In genomic region chr6:22910370-22910769, GRCh38 we compare ENCODE assay signal across 35 cellular contexts.
DNase-seq lines count a peak whose midpoint lies in the region; ATAC-seq, FAIRE-seq and TF ChIP-seq lines count a peak whose summit lies in the region.
"Had no signal": no experiment of that assay in that cellular context is flagged by ENCODE, and none has a peak within 500 bp of the region (broad histone marks: within the 10 kb centered on the region; RNA-seq: fewer than 3 reads in every experiment).

No MANE protein-coding gene starts in this region.

- RAD21 ChIA-PET in GM12878 (lab: Charles Lee; ENCODE audit: unreplicated experiment) = no interaction called here

- ATAC-seq in GM18868 (IDR thresholded peaks at IDR 0.05; ENCODE audit: unreplicated experiment) (peak; percentile 54), GM12878 (peak; percentile 77), PC-3 (no peak)
- ATAC-seq: A549; CD8-positive, alpha-beta T cell had no signal

- TF ChIP-seq EP300 in GM12878 (IDR thresholded peaks at IDR 0.05; ENCODE audit: borderline replicate concordance in 1 of 2, control insufficient read depth in 1 of 2, low read depth in 2 of 2, low read length in 2 of 2) = peak in 1 of 2 experiments; percentile 29; a peak in 1 of 4 replicates

- no peak overlapping the region for H3K27ac Mint-ChIP-seq in activated T-helper 2 cell treated with anti-CD3 and anti-CD28 coated beads, Interferon-gamma antibody, Interleukin-2, Interleukin-4, amounts not matched to agents 10 μg/mL and 5 μg/mL and 100 μg/mL, durations not matched to agents 14 hours and 24 hours and 36 hours
- H3K27ac Mint-ChIP-seq: B cell; CD14-positive monocyte; CD4-positive, alpha-beta memory T cell; CD4-positive, alpha-beta T cell; CD4-positive, CD25-positive, alpha-beta regulatory T cell; CD8-positive, alpha-beta memory T cell; CD8-positive, alpha-beta T cell had no signal

- H3K4me2 ChIP-seq in GM12878 (ENCODE audit: control insufficient read depth, insufficient read depth) = no peak overlapping the region
- H3K4me2 ChIP-seq in PC-3 (ENCODE audit: low read length) = no peak overlapping the region
- H3K4me2 ChIP-seq: A549; BLaER1; BLaER1 treated with 17β-estradiol and CSF1 and Interleukin-3, amounts not matched to agents 10 nM and 100 nM had no signal

- H3K4me3 ChIP-seq in GM12865 (ENCODE audit: low read depth, low read length) = no peak overlapping the region
- H3K4me3 ChIP-seq in GM12878 = no peak overlapping the region
- H3K4me3 ChIP-seq in PC-3 (ENCODE audit: low read length) = no peak overlapping the region
- H3K4me3 ChIP-seq: A549; BLaER1; BLaER1 treated with 17β-estradiol and CSF1 and Interleukin-3, amounts not matched to agents 10 nM and 100 nM had no signal

- no peaks in the 10 kb centered on the region for H3K9me2 ChIP-seq in PC-3 (replicated peaks; ENCODE audit: low read length)

- CTCF ChIA-PET in GM12878 (lab: Yijun Ruan, JAX) (no interaction called here), PC-3 (lab: Charles Lee) (no interaction called here)

- no peak overlapping the region for H3K4me3 Mint-ChIP-seq in activated T-helper 2 cell treated with anti-CD3 and anti-CD28 coated beads, Interferon-gamma antibody, Interleukin-2, Interleukin-4, amounts not matched to agents 10 μg/mL and 5 μg/mL and 100 μg/mL, durations not matched to agents 14 hours and 24 hours and 36 hours (ENCODE audit: low read depth)
- H3K4me3 Mint-ChIP-seq: B cell; CD14-positive monocyte; CD4-positive, alpha-beta memory T cell; CD4-positive, alpha-beta T cell; CD4-positive, CD25-positive, alpha-beta regulatory T cell; CD8-positive, alpha-beta memory T cell; CD8-positive, alpha-beta T cell had no signal

- H3K4me1 ChIP-seq in GM12878 (ENCODE audit: control insufficient read depth, insufficient read depth, low read length) (no peaks in the 10 kb centered on the region), PC-3 (ENCODE audit: insufficient read depth, low read length) (peaks cover 4% of the 10 kb centered on the region; the same call in 1 of the 2 replicates)
- H3K4me1 ChIP-seq: A549; BE2C; BLaER1; BLaER1 treated with 17β-estradiol and CSF1 and Interleukin-3, amounts not matched to agents 10 nM and 100 nM had no signal

- no TSS peak for BruUV-seq in GM12878 (replicated peaks; lab: Mats Ljungman, UMichigan)
- no TSS peak for BruUV-seq in PC-3 (replicated peaks; lab: Mats Ljungman, UMichigan)

- H3K4me1 Mint-ChIP-seq in activated T-helper 2 cell treated with anti-CD3 and anti-CD28 coated beads, Interferon-gamma antibody, Interleukin-2, Interleukin-4, amounts not matched to agents 10 μg/mL and 5 μg/mL and 100 μg/mL, durations not matched to agents 14 hours and 24 hours and 36 hours (ENCODE audit: low read depth) = no peaks in the 10 kb centered on the region
- H3K4me1 Mint-ChIP-seq: B cell; CD14-positive monocyte; CD4-positive, alpha-beta memory T cell; CD4-positive, CD25-positive, alpha-beta regulatory T cell; CD8-positive, alpha-beta memory T cell had no signal

- intact Hi-C loops in GM12878 (cut with micrococcal nuclease; ENCODE audit: unreplicated experiment) = no loop called here
- intact Hi-C loops in activated T-helper 2 cell treated with anti-CD3 and anti-CD28 coated beads, Interferon-gamma antibody, Interleukin-2, Interleukin-4, amounts not matched to agents 10 μg/mL and 5 μg/mL and 100 μg/mL, durations not matched to agents 14 hours and 24 hours and 36 hours (cut with micrococcal nuclease) = no loop called here
- intact Hi-C loops in PC-3 (cut with micrococcal nuclease) = no loop called here

- no peaks in the 10 kb centered on the region for H3K36me3 ChIP-seq in GM12878 (ENCODE audit: control insufficient read depth in 2 of 2, insufficient read depth in 2 of 2, low read length in 1 of 2)
- H3K36me3 ChIP-seq in PC-3 (ENCODE audit: low read depth, low read length) = no peaks in the 10 kb centered on the region
- H3K36me3 ChIP-seq: BE2C; BLaER1; BLaER1 treated with 17β-estradiol and CSF1 and Interleukin-3, amounts not matched to agents 10 nM and 100 nM had no signal

- no peak for FAIRE-seq in GM12878 (lab: Jason Lieb, UNC)
- FAIRE-seq: A204.1, A549, D721Med had no signal

- no peaks in the 10 kb centered on the region for H3K9me3 Mint-ChIP-seq in activated T-helper 2 cell treated with anti-CD3 and anti-CD28 coated beads, Interferon-gamma antibody, Interleukin-2, Interleukin-4, amounts not matched to agents 10 μg/mL and 5 μg/mL and 100 μg/mL, durations not matched to agents 14 hours and 24 hours and 36 hours
- H3K9me3 Mint-ChIP-seq: CD4-positive, alpha-beta T cell; CD8-positive, alpha-beta T cell had no signal

- H3K9me3 ChIP-seq in GM12878 (replicated peaks; ENCODE audit: control insufficient read depth, insufficient read depth, low read length) (no peaks in the 10 kb centered on the region), PC-3 (ENCODE audit: low read length) (no peaks in the 10 kb centered on the region)
- H3K9me3 ChIP-seq: A549; BE2C; BLaER1; BLaER1 treated with 17β-estradiol and CSF1 and Interleukin-3, amounts not matched to agents 10 nM and 100 nM had no signal

- H3K27ac ChIP-seq in GM12878 (ENCODE audit: control insufficient read depth, insufficient read depth) (no peak overlapping the region), PC-3 (ENCODE audit: low read length) (no peak overlapping the region)
- H3K27ac ChIP-seq: 22Rv1; A549; BLaER1; BLaER1 treated with 17β-estradiol and CSF1 and Interleukin-3, amounts not matched to agents 10 nM and 100 nM; C4-2B had no signal

- TF ChIP-seq POLR2A in GM12878 (IDR thresholded peaks at IDR 0.05; ENCODE audit: low read depth, low read length) = no peak

- no peaks in the 10 kb centered on the region for H3F3A ChIP-seq in PC-3 (ENCODE audit: low read length, unreplicated experiment)

- no peaks in the 10 kb centered on the region for H3K36me3 Mint-ChIP-seq in activated T-helper 2 cell treated with anti-CD3 and anti-CD28 coated beads, Interferon-gamma antibody, Interleukin-2, Interleukin-4, amounts not matched to agents 10 μg/mL and 5 μg/mL and 100 μg/mL, durations not matched to agents 14 hours and 24 hours and 36 hours (ENCODE audit: low read depth)
- H3K36me3 Mint-ChIP-seq: CD14-positive monocyte; CD4-positive, alpha-beta memory T cell; CD4-positive, CD25-positive, alpha-beta regulatory T cell; CD8-positive, alpha-beta T cell had no signal

- TF ChIP-seq CTCF in GM12865 (IDR thresholded peaks at IDR 0.05; ENCODE audit: insufficient read depth, low read depth, low read length, missing control alignments) (no peak), GM12878 (IDR thresholded peaks at IDR 0.05 in 2 of 3, conservative IDR thresholded peaks at IDR 0.05 in 1 of 3; ENCODE audit: control insufficient read depth in 2 of 3, extremely low read depth in 1 of 3, insufficient read depth in 1 of 3, low read depth in 3 of 3, low read length in 3 of 3) (no peak), PC-3 (conservative IDR thresholded peaks at IDR 0.05; ENCODE audit: low read depth, low read length) (no peak)

- DNase-seq in GM12865 (ENCODE audit: low read depth) = peak; percentile 48
- no peak for DNase-seq in GM12878 (ENCODE audit: low read depth, low spot score)
- DNase-seq in HT-29 (ENCODE audit: low spot score) = no peak
- DNase-seq in activated T-helper 2 cell treated with anti-CD3 and anti-CD28 coated beads, Interferon-gamma antibody, Interleukin-2, Interleukin-4, amounts not matched to agents 10 μg/mL and 5 μg/mL and 100 μg/mL, durations not matched to agents 14 hours and 24 hours and 36 hours (ENCODE audit: low spot score) = no peak
- DNase-seq in PC-3 = no peak
- DNase-seq: 8988T; ACHN; AML-193; BE2C; C1 segment of cervical spinal cord; Caco-2; Calu3; CD4-positive, alpha-beta memory T cell; CD4-positive, alpha-beta T cell; CD4-positive, CD25-positive, alpha-beta regulatory T cell; CD8-positive, alpha-beta memory T cell; CD8-positive, alpha-beta T cell; COR-L47; DMS 273 treated with DMSO at 0.1 percent for 48 hours; DMS153; DMS53; DMS79; DMS79 treated with DMSO at 0.1 percent for 48 hours; DND-41; EL had no signal

- WGBS in GM12878 (ENCODE audit: insufficient coverage, insufficient replicate concordance, low lambda C conversion rate, missing lambda C conversion rate) = 11% methylated on average over 4 of the region's 4 CpGs

- H4K20me1 ChIP-seq in GM12878 (ENCODE audit: control insufficient read depth, insufficient read depth) (no peaks in the 10 kb centered on the region), PC-3 (ENCODE audit: low read length) (no peaks in the 10 kb centered on the region)
- H4K20me1 ChIP-seq: BLaER1; BLaER1 treated with 17β-estradiol and CSF1 and Interleukin-3, amounts not matched to agents 10 nM and 100 nM had no signal

- H3K27me3 Mint-ChIP-seq in activated T-helper 2 cell treated with anti-CD3 and anti-CD28 coated beads, Interferon-gamma antibody, Interleukin-2, Interleukin-4, amounts not matched to agents 10 μg/mL and 5 μg/mL and 100 μg/mL, durations not matched to agents 14 hours and 24 hours and 36 hours (ENCODE audit: low read depth) = no peaks in the 10 kb centered on the region
- H3K27me3 Mint-ChIP-seq: B cell; CD4-positive, alpha-beta memory T cell; CD4-positive, alpha-beta T cell; CD4-positive, CD25-positive, alpha-beta regulatory T cell; CD8-positive, alpha-beta memory T cell had no signal

- no peak overlapping the region for H2AFZ ChIP-seq in GM12878 (ENCODE audit: control insufficient read depth, low read depth, low read length)
- H2AFZ ChIP-seq in PC-3 (ENCODE audit: low read length) = no peak overlapping the region

- in situ Hi-C loops in GM12878 (cut with MboI) = no loop called here

- H3K79me2 ChIP-seq in GM12878 (ENCODE audit: control insufficient read depth, insufficient read depth, low read length) (no peaks in the 10 kb centered on the region), PC-3 (ENCODE audit: low read length) (no peaks in the 10 kb centered on the region)

- SMC1A ChIA-PET in GM12878 (lab: Charles Lee; ENCODE audit: uncharacterized antibody, unreplicated experiment) = no interaction called here

- no peak overlapping the region for H3K9ac ChIP-seq in GM12878 (ENCODE audit: control insufficient read depth, insufficient read depth, low read length)
- H3K9ac ChIP-seq in PC-3 (ENCODE audit: low read length) = no peak overlapping the region
- H3K9ac ChIP-seq: BLaER1; BLaER1 treated with 17β-estradiol and CSF1 and Interleukin-3, amounts not matched to agents 10 nM and 100 nM had no signal

- H3K27me3 ChIP-seq in GM12878 (replicated peaks in 1 of 2; ENCODE audit: control insufficient read depth in 2 of 2, insufficient read depth in 2 of 2, low read length in 1 of 2) (no peaks in the 10 kb centered on the region), PC-3 (ENCODE audit: low read length) (no peaks in the 10 kb centered on the region)
- H3K27me3 ChIP-seq: BE2C; BLaER1; BLaER1 treated with 17β-estradiol and CSF1 and Interleukin-3, amounts not matched to agents 10 nM and 100 nM had no signal

- POLR2A ChIA-PET in GM12878 (lab: Charles Lee) (no interaction called here), PC-3 (lab: Charles Lee; ENCODE audit: unreplicated experiment) (no interaction called here)

- no peak for TF ChIP-seq RAD21 in GM12878 (IDR thresholded peaks at IDR 0.05; ENCODE audit: insufficient read depth, low read depth, low read length)

TF ChIP-seq in GM12878, 131 proteins besides CTCF, POLR2A, EP300 and RAD21 (continues in another document):
- peak; percentile 31 to 45; a peak in 2 of 4 replicates for TF ChIP-seq IKZF2 (IDR thresholded peaks at IDR 0.05)
- no peak for TF ChIP-seq GATAD2B (conservative IDR thresholded peaks at IDR 0.05; ENCODE audit: low read depth)
- peak in 1 of 2 experiments; percentile 50; a peak in 1 of 4 replicates for TF ChIP-seq BHLHE40 (IDR thresholded peaks at IDR 0.05; ENCODE audit: borderline replicate concordance in 1 of 2, low read depth in 2 of 2, low read length in 1 of 2)
